In the genomic region with DNA sequence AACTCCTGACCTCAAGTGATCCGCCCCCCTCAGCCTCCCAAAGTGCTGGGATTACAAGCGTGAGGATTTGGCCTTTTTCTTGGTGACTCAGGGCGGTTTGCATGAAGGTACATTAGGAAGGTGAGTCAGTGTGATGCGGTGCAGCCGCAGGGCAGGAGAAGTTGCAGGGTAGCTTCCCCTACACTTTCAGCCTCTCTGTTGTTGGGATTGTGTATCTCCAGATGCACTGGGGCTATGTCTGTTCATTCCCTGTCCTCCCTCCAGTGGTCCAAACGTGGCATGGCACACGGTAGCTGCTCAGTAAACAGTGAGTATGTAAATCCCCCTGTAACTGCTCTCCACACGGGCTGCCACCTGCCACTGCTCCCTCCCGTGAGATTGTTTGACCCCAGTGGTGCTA, we compare ENCODE assay signal across 13 cellular contexts.
A peak's percentile ranks its signal among the peaks of the same experiment; 100 is the strongest.
DNase-seq lines count a peak whose midpoint lies in the region; ATAC-seq and TF ChIP-seq lines count a peak whose summit lies in the region.
"Had no signal": no experiment of that assay in that cellular context is flagged by ENCODE, and none has a peak within 500 bp of the region (broad histone marks: within the 10 kb centered on the region; RNA-seq: fewer than 3 reads in every experiment).

No MANE protein-coding gene starts in this region.

- H3K9me2 ChIP-seq in PC-3 (replicated peaks; ENCODE audit: low read length), result no peaks in the 10 kb centered on the region

- no peaks in the 10 kb centered on the region for H3K36me3 Mint-ChIP-seq in MCF 10A (ENCODE audit: insufficient read depth, unreplicated experiment)
- H3K36me3 Mint-ChIP-seq in endothelial cell (ENCODE audit: low read depth, unreplicated experiment), result no peaks in the 10 kb centered on the region
- H3K36me3 Mint-ChIP-seq in stimulated activated effector memory CD8-positive, alpha-beta T cell treated with anti-CD3 and anti-CD28 coated beads, Interleukin-12 subunit alpha, Interleukin-12 subunit beta, amount 100 ng/mL, for 72 hours, result no peaks in the 10 kb centered on the region

- TF ChIP-seq CTCF in MCF 10A (IDR thresholded peaks at IDR 0.05; ENCODE audit: unreplicated experiment) (no peak), breast epithelium (IDR thresholded peaks at IDR 0.05) (no peak), PC-3 (conservative IDR thresholded peaks at IDR 0.05; ENCODE audit: low read depth, low read length) (peak; percentile 75), endothelial cell (IDR thresholded peaks at IDR 0.05; ENCODE audit: unreplicated experiment) (no peak), stomach (IDR thresholded peaks at IDR 0.05) (no peak)

- CTCF ChIA-PET in MCF 10A (lab: Yijun Ruan, JAX), result interaction anchor here (0.6 to 1.4 kb wide), 3 partner anchors 9 to 261 kb away, joined by 3 to 8 read pairs (median 6); no protein-coding TSS in a partner anchor
- CTCF ChIA-PET in PC-3 (lab: Charles Lee), result interaction anchor here (0.6 to 0.8 kb wide), 2 partner anchors 9 to 17 kb away, joined by 3 to 9 read pairs; no protein-coding TSS in a partner anchor

- H3F3A ChIP-seq in PC-3 (ENCODE audit: low read length, unreplicated experiment), result no peaks in the 10 kb centered on the region

- H3K27me3 ChIP-seq in breast epithelium (no peaks in the 10 kb centered on the region), PC-3 (ENCODE audit: low read length) (no peaks in the 10 kb centered on the region), stomach (no peaks in the 10 kb centered on the region)
- H3K27me3 ChIP-seq: tibial artery had no signal

- H3K27ac ChIP-seq in breast epithelium (no peak overlapping the region), PC-3 (ENCODE audit: low read length) (no peak overlapping the region), stomach (no peak overlapping the region)
- H3K27ac ChIP-seq: tibial artery had no signal

- H3K27me3 Mint-ChIP-seq in MCF 10A (ENCODE audit: insufficient read depth, unreplicated experiment) (no peaks in the 10 kb centered on the region), endothelial cell (ENCODE audit: unreplicated experiment) (no peaks in the 10 kb centered on the region)
- H3K27me3 Mint-ChIP-seq: B cell had no signal

- H3K9me3 ChIP-seq in breast epithelium (no peaks in the 10 kb centered on the region), PC-3 (ENCODE audit: low read length) (no peaks in the 10 kb centered on the region), stomach (no peaks in the 10 kb centered on the region)
- H3K9me3 ChIP-seq: tibial artery had no signal

- TF ChIP-seq POLR2A in breast epithelium (IDR thresholded peaks at IDR 0.05), result no peak
- no peak for TF ChIP-seq POLR2A in stomach (IDR thresholded peaks at IDR 0.05)

- DNase-seq in MCF 10A (ENCODE audit: unreplicated experiment) (peak; percentile 84), breast epithelium (ENCODE audit: low spot score in 2 of 2) (no peak), PC-3 (peak; percentile 99), endothelial cell (ENCODE audit: low spot score) (peak; percentile 26), stomach (no peak), T-helper 2 cell (no peak)
- DNase-seq in stimulated activated effector memory CD8-positive, alpha-beta T cell treated with anti-CD3 and anti-CD28 coated beads, Interleukin-12 subunit alpha, Interleukin-12 subunit beta, amount 100 ng/mL, for 72 hours (ENCODE audit: low spot score in 2 of 2), result no peak
- DNase-seq: NCI-H1048, T-helper 1 cell, tibial artery had no signal

- H3K4me3 Mint-ChIP-seq in MCF 10A (ENCODE audit: unreplicated experiment), result no peak overlapping the region
- no peak overlapping the region for H3K4me3 Mint-ChIP-seq in endothelial cell (ENCODE audit: unreplicated experiment)
- no peak overlapping the region for H3K4me3 Mint-ChIP-seq in stimulated activated effector memory CD8-positive, alpha-beta T cell treated with anti-CD3 and anti-CD28 coated beads, Interleukin-12 subunit alpha, Interleukin-12 subunit beta, amount 100 ng/mL, for 72 hours
- H3K4me3 Mint-ChIP-seq: B cell had no signal

- H3K79me2 ChIP-seq in PC-3 (ENCODE audit: low read length), result no peaks in the 10 kb centered on the region

- POLR2A ChIA-PET in MCF 10A (lab: Yijun Ruan, JAX) (interaction anchor here (0.9 kb wide), 1 partner anchor 11 kb away, joined by 6 read pairs; no protein-coding TSS in a partner anchor), PC-3 (lab: Charles Lee; ENCODE audit: unreplicated experiment) (interaction anchor here (0.7 kb wide), 1 partner anchor 36 kb away, joined by 5 read pairs; no protein-coding TSS in a partner anchor)

- peak; percentile 98 for ATAC-seq in PC-3
- ATAC-seq in stimulated activated effector memory CD8-positive, alpha-beta T cell treated with anti-CD3 and anti-CD28 coated beads, Interleukin-12 subunit alpha, Interleukin-12 subunit beta, amount 100 ng/mL, for 72 hours, result peak; percentile 21
- no peak for ATAC-seq in GM21717 (IDR thresholded peaks at IDR 0.05; ENCODE audit: unreplicated experiment)

- 65 to 74% (median 72%) methylated on average over 9 of the region's 9 CpGs for WGBS in stomach, 5 donors

- no peak overlapping the region for H3K27ac Mint-ChIP-seq in MCF 10A (ENCODE audit: low read depth, unreplicated experiment)
- no peak overlapping the region for H3K27ac Mint-ChIP-seq in endothelial cell (ENCODE audit: unreplicated experiment)
- H3K27ac Mint-ChIP-seq in stimulated activated effector memory CD8-positive, alpha-beta T cell treated with anti-CD3 and anti-CD28 coated beads, Interleukin-12 subunit alpha, Interleukin-12 subunit beta, amount 100 ng/mL, for 72 hours, result no peak overlapping the region
- H3K27ac Mint-ChIP-seq: activated T-helper 2 cell treated with anti-CD3 and anti-CD28 coated beads, Interferon-gamma antibody, Interleukin-2, Interleukin-4, amounts not matched to agents 10 μg/mL and 5 μg/mL and 100 μg/mL, durations not matched to agents 14 hours and 24 hours and 36 hours; B cell had no signal

- no peak overlapping the region for H2AFZ ChIP-seq in PC-3 (ENCODE audit: low read length)

- H3K4me1 Mint-ChIP-seq in MCF 10A (ENCODE audit: insufficient read depth, unreplicated experiment) (peaks cover 5% of the 10 kb centered on the region), endothelial cell (ENCODE audit: unreplicated experiment) (no peaks in the 10 kb centered on the region)
- H3K4me1 Mint-ChIP-seq in stimulated activated effector memory CD8-positive, alpha-beta T cell treated with anti-CD3 and anti-CD28 coated beads, Interleukin-12 subunit alpha, Interleukin-12 subunit beta, amount 100 ng/mL, for 72 hours, result no peaks in the 10 kb centered on the region
- H3K4me1 Mint-ChIP-seq: B cell had no signal

- no peaks in the 10 kb centered on the region for H3K9me3 Mint-ChIP-seq in MCF 10A (ENCODE audit: unreplicated experiment)
- H3K9me3 Mint-ChIP-seq in endothelial cell (ENCODE audit: unreplicated experiment), result no peaks in the 10 kb centered on the region
- no peaks in the 10 kb centered on the region for H3K9me3 Mint-ChIP-seq in stimulated activated effector memory CD8-positive, alpha-beta T cell treated with anti-CD3 and anti-CD28 coated beads, Interleukin-12 subunit alpha, Interleukin-12 subunit beta, amount 100 ng/mL, for 72 hours
- H3K9me3 Mint-ChIP-seq: activated T-helper 2 cell treated with anti-CD3 and anti-CD28 coated beads, Interferon-gamma antibody, Interleukin-2, Interleukin-4, amounts not matched to agents 10 μg/mL and 5 μg/mL and 100 μg/mL, durations not matched to agents 14 hours and 24 hours and 36 hours had no signal

- no peaks in the 10 kb centered on the region for H3K36me3 ChIP-seq in breast epithelium
- H3K36me3 ChIP-seq in PC-3 (ENCODE audit: low read depth, low read length), result no peaks in the 10 kb centered on the region
- peaks cover 0 to 14% (median 4%) of the 10 kb centered on the region in 4 donors for H3K36me3 ChIP-seq in stomach

- H3K9ac ChIP-seq in PC-3 (ENCODE audit: low read length), result no peak overlapping the region

- BruUV-seq in MCF 10A (replicated peaks; lab: Mats Ljungman, UMichigan) (no TSS peak), PC-3 (replicated peaks; lab: Mats Ljungman, UMichigan) (no TSS peak)

- H4K20me1 ChIP-seq in PC-3 (ENCODE audit: low read length), result no peaks in the 10 kb centered on the region

- no peak overlapping the region for H3K4me2 ChIP-seq in PC-3 (ENCODE audit: low read length)

- H3K4me3 ChIP-seq in breast epithelium, result no peak overlapping the region
- no peak overlapping the region for H3K4me3 ChIP-seq in PC-3 (ENCODE audit: low read length)
- H3K4me3 ChIP-seq in stomach, result no peak overlapping the region
- H3K4me3 ChIP-seq: tibial artery had no signal

- intact Hi-C loops in MCF 10A (cut with micrococcal nuclease), result loop anchor here (5.0 to 10.0 kb wide), 2 partner anchors 164 kb away; no protein-coding TSS in a partner anchor
- intact Hi-C loops in breast epithelium (cut with DNase I; ENCODE audit: low total_unique reads), result loop anchor here (10.0 kb wide), 2 partner anchors 284 to 754 kb away; no protein-coding TSS in a partner anchor
- intact Hi-C loops in PC-3 (cut with micrococcal nuclease), result no loop called here
- intact Hi-C loops in stomach (cut with DNase I; ENCODE audit: low total_unique reads), result no loop called here

- H3K4me1 ChIP-seq in breast epithelium (no peaks in the 10 kb centered on the region), PC-3 (ENCODE audit: insufficient read depth, low read length) (peaks cover 4% of the 10 kb centered on the region), stomach (no peaks in the 10 kb centered on the region)
- H3K4me1 ChIP-seq: tibial artery had no signal

- TF ChIP-seq EP300 in stomach (IDR thresholded peaks at IDR 0.05), result no peak

Comparison
In these comparisons a context has a peak if more than half of its experiments do, and no peak if none do; other contexts are left out.
1. DNase-seq: peak in MCF 10A (single experiment), PC-3 (single experiment) and endothelial cell (single experiment); none in breast epithelium (0 of 2), stimulated activated effector memory CD8-positive, alpha-beta T cell treated with anti-CD3 and anti-CD28 coated beads, Interleukin-12 subunit alpha, Interleukin-12 subunit beta, amount 100 ng/mL, for 72 hours (0 of 2), stomach (single experiment) and T-helper 2 cell (0 of 5).
2. intact Hi-C loops: an anchor here in MCF 10A (5.0 to 10.0 kb wide) and breast epithelium (10.0 kb wide); none called in PC-3 and stomach.